ENCODE assay signal across 18 cellular contexts in the genomic region with DNA sequence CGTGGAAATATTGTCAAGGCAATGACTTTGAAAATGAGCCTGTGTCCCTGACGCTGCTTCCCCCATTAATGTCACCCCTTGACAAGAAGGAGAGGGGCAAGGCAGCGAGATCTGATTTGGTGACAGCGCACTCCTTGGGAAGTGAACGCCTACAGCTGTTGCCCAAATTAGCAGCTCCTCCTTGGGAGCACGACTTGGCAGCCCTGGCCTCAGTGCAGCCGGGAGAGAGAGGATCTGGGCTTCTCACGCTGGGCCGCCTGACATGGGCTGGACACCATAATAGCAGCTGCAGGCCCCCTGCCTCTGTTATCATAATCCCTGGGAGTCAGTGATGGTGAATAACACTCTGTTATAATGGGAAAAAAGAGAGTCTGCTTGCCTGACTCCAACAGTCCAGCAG.
DNase-seq lines count a peak whose midpoint lies in the region; ATAC-seq, FAIRE-seq and TF ChIP-seq lines count a peak whose summit lies in the region.
"Had no signal": no experiment of that assay in that cellular context is flagged by ENCODE, and none has a peak within 500 bp of the region (broad histone marks: within the 10 kb centered on the region; RNA-seq: fewer than 3 reads in every experiment).

No MANE protein-coding gene starts in this region.

- TF ChIP-seq POLR2A in ovary (IDR thresholded peaks at IDR 0.05), result no peak

- H3K27me3 ChIP-seq in heart right ventricle, result peaks cover 0 to 5% (median 0%) of the 10 kb centered on the region in 7 donors
- H3K27me3 ChIP-seq in ovary, result no peaks in the 10 kb centered on the region

- no peak for TF ChIP-seq CTCF in heart right ventricle (IDR thresholded peaks at IDR 0.05)
- TF ChIP-seq CTCF in ovary (IDR thresholded peaks at IDR 0.05), result no peak
- TF ChIP-seq CTCF in D721Med (IDR thresholded peaks at IDR 0.05; ENCODE audit: insufficient read depth, missing control alignments), result no peak

- H3K4me1 ChIP-seq in heart right ventricle, result peaks cover 0 to 54% (median 23%) of the 10 kb centered on the region in 9 donors
- peaks cover 17% of the 10 kb centered on the region for H3K4me1 ChIP-seq in ovary (ENCODE audit: insufficient read depth)

- no peaks in the 10 kb centered on the region for H3K36me3 ChIP-seq in heart right ventricle
- no peaks in the 10 kb centered on the region for H3K36me3 ChIP-seq in ovary
- H3K36me3 ChIP-seq: lower lobe of right lung had no signal

- DNase-seq in COR-L47 (lab: John Stamatoyannopoulos, UW) (peak; percentile 59), heart right ventricle (peak; percentile 39 to 53), ovary (peak; percentile 69 to 84 (median 71)), activated T-cell treated with anti-CD3 and anti-CD28 coated beads for 4 hours (no peak), D721Med (ENCODE audit: insufficient read length, low spot score) (no peak), MV-4-11 (lab: John Stamatoyannopoulos, UW) (no peak)
- DNase-seq: activated naive CD8-positive, alpha-beta T cell treated with anti-CD3 and anti-CD28 coated beads, Interleukin-2, amount 50 U/mL, for 24 hours; CD4-positive, CD25-positive, alpha-beta regulatory T cell; DND-41; lower lobe of right lung; NCI-H1694 treated with DMSO at 0.1 percent for 48 hours; stimulated activated CD4-positive, alpha-beta T cell treated with anti-CD3 and anti-CD28 coated beads, Interleukin-2, amount 100 ng/mL, for 48 hours; SW 1271 had no signal

- intact Hi-C loops in heart right ventricle (cut with DNase I) (no loop called here), ovary (cut with DNase I) (no loop called here)

- H3K27ac ChIP-seq in angular gyrus (ENCODE audit: low read depth, low read length) (peak overlapping the region; percentile 95), heart right ventricle (peak overlapping the region in 3 of 10 donors; percentile 2 to 41 (median 34)), ovary (no peak overlapping the region)
- H3K27ac ChIP-seq: lower lobe of right lung, skin epidermis had no signal

- ATAC-seq in heart right ventricle (peak in 6 of 8 donors; percentile 42 to 70 (median 52)), HG03342 (IDR thresholded peaks at IDR 0.05; ENCODE audit: unreplicated experiment) (no peak)
- ATAC-seq: activated naive CD8-positive, alpha-beta T cell treated with anti-CD3 and anti-CD28 coated beads, Interleukin-2, amount 50 U/mL, for 24 hours; activated T-helper 17 cell treated with anti-CD3 and anti-CD28 coated beads, Interleukin-2, amount 50 U/mL, for 72 hours; lower lobe of right lung had no signal

- TF ChIP-seq EP300 in ovary (IDR thresholded peaks at IDR 0.05), result no peak

- no peak for FAIRE-seq in D721Med (lab: Jason Lieb, UNC)
- FAIRE-seq: bronchial epithelial cell had no signal

- WGBS in heart right ventricle, 2 donors, result 19 to 28% methylated on average over 9 of the region's 9 CpGs
- 18 to 22% (median 22%) methylated on average over 9 of the region's 9 CpGs for WGBS in ovary, 3 donors

- H3K9me3 ChIP-seq in heart right ventricle (no peaks in the 10 kb centered on the region), ovary (no peaks in the 10 kb centered on the region)
- H3K9me3 ChIP-seq: lower lobe of right lung had no signal

- H3K4me3 ChIP-seq in heart right ventricle, result no peak overlapping the region
- H3K4me3 ChIP-seq in ovary, result no peak overlapping the region
- H3K4me3 ChIP-seq: lower lobe of right lung, skin epidermis had no signal

Comparison
In these comparisons a context has a peak if more than half of its experiments do, and no peak if none do; other contexts are left out.
1. DNase-seq: peak in COR-L47 (single experiment), heart right ventricle (2 of 2) and ovary (5 of 5); none in activated T-cell treated with anti-CD3 and anti-CD28 coated beads for 4 hours (single experiment), D721Med (single experiment) and MV-4-11 (single experiment).